ENCODE assay signal across 13 cellular contexts in genomic region chr16:87791295-87792204, GRCh38. TPM values are rescaled to one million over a fixed set of nuclear protein-coding genes. Genes with fewer than 3 reads are reported as not detected.
DNase-seq lines count a peak whose midpoint lies in the region; ATAC-seq and TF ChIP-seq lines count a peak whose summit lies in the region.
"Had no signal": no experiment of that assay in that cellular context is flagged by ENCODE, and none has a peak within 500 bp of the region (broad histone marks: within the 10 kb centered on the region; RNA-seq: fewer than 3 reads in every experiment).

No MANE protein-coding gene starts in this region.

- H3K4me3 ChIP-seq in IMR-90 (ENCODE audit: insufficient read depth, low read depth, low read length) (no peak overlapping the region), liver (ENCODE audit: low read depth in 1 of 3, low read length in 3 of 3) (no peak overlapping the region), skin epidermis (no peak overlapping the region)
- H3K4me3 ChIP-seq: right atrium auricular region, suprapubic skin had no signal

- H3K36me3 ChIP-seq in IMR-90 (ENCODE audit: control insufficient read depth, insufficient read depth, low read length) (no peaks in the 10 kb centered on the region), liver (ENCODE audit: control insufficient read depth in 4 of 4, insufficient read depth in 3 of 4, low read depth in 1 of 4, low read length in 3 of 4) (no peaks in the 10 kb centered on the region)
- H3K36me3 ChIP-seq: right atrium auricular region, suprapubic skin had no signal

- H2AFZ ChIP-seq in IMR-90 (replicated peaks; ENCODE audit: low read length, poor library complexity): peak overlapping the region; percentile 64

- TF ChIP-seq POLR2A in IMR-90 (IDR thresholded peaks at IDR 0.05; ENCODE audit: low read depth, low read length): no peak

- H3K27me3 ChIP-seq in IMR-90 (ENCODE audit: control insufficient read depth, insufficient read depth, low read length) (no peaks in the 10 kb centered on the region), liver (ENCODE audit: control insufficient read depth in 4 of 4, insufficient read depth in 4 of 4, low read length in 3 of 4) (no peaks in the 10 kb centered on the region)
- H3K27me3 ChIP-seq: right atrium auricular region, suprapubic skin had no signal

- WGBS in IMR-90 (ENCODE audit: extremely low coverage in 2 of 2, insufficient read length in 1 of 2), 2 experiments: 75% methylated on average over 11 of the region's 32 CpGs; no CpG with 5 or more reads in 1 of the 2 experiments
- WGBS in liver: 56% methylated on average over 32 of the region's 32 CpGs

- H3K56ac ChIP-seq in IMR-90 (ENCODE audit: extremely low read depth, insufficient read depth, low read length): no peak overlapping the region

- intact Hi-C loops in IMR-90 (cut with micrococcal nuclease): no loop called here

- H2BK20ac ChIP-seq in IMR-90 (ENCODE audit: low read depth, low read length): peak overlapping the region; percentile 80

- H3K14ac ChIP-seq in IMR-90 (replicated peaks; ENCODE audit: low read depth, low read length): peak overlapping the region; percentile 85

- H3K4ac ChIP-seq in IMR-90 (ENCODE audit: low read depth, low read length): peak overlapping the region; percentile 93

- H4K91ac ChIP-seq in IMR-90 (ENCODE audit: insufficient read depth, low read depth, low read length): peak overlapping the region; percentile 86

- ATAC-seq in IMR-90 (ENCODE audit: low read depth) (no peak), HG02798 (IDR thresholded peaks at IDR 0.05; ENCODE audit: poor library complexity, unreplicated experiment) (no peak), GM21723 (IDR thresholded peaks at IDR 0.05; ENCODE audit: unreplicated experiment) (no peak)

- H3K4me1 ChIP-seq in IMR-90 (ENCODE audit: control insufficient read depth, insufficient read depth, low read length) (peaks cover 25% of the 10 kb centered on the region), liver (ENCODE audit: control insufficient read depth in 4 of 4, insufficient read depth in 4 of 4, low read length in 3 of 4) (peaks cover 12 to 51% (median 32%) of the 10 kb centered on the region in 4 donors)
- H3K4me1 ChIP-seq: right atrium auricular region had no signal

- no peak overlapping the region for H2AK9ac ChIP-seq in IMR-90 (replicated peaks; ENCODE audit: low read depth, low read length, poor library complexity)

- H3K9me3 ChIP-seq in IMR-90 (ENCODE audit: control insufficient read depth, insufficient read depth, low read length) (no peaks in the 10 kb centered on the region), liver (ENCODE audit: control insufficient read depth in 4 of 4, low read length in 3 of 4) (no peaks in the 10 kb centered on the region)
- H3K9me3 ChIP-seq: right atrium auricular region, suprapubic skin had no signal

- H3K4me2 ChIP-seq in IMR-90 (ENCODE audit: low read depth, low read length): no peak overlapping the region

- peaks cover 19% of the 10 kb centered on the region for H3K9me1 ChIP-seq in IMR-90 (ENCODE audit: insufficient read depth, low read length)

- no TSS peak for BruUV-seq in IMR-90 (replicated peaks; lab: Mats Ljungman, UMichigan)

- H3K18ac ChIP-seq in IMR-90 (ENCODE audit: low read depth, low read length): peak overlapping the region; percentile 65

- dilution Hi-C loops in IMR-90 (cut with HindIII; ENCODE audit: low sequenced_read_pairs, unreplicated experiment): no loop called here

- CTCF ChIA-PET in IMR-90 (lab: Yijun Ruan, JAX): interaction anchor here (1.0 to 2.4 kb wide), 3 partner anchors 12 to 58 kb away, joined by 4 to 10 read pairs (median 9); no protein-coding TSS in a partner anchor

- TF ChIP-seq RAD21 in IMR-90 (IDR thresholded peaks at IDR 0.05; ENCODE audit: low read length) (no peak), liver (IDR thresholded peaks at IDR 0.05) (no peak)

- H2BK5ac ChIP-seq in IMR-90 (ENCODE audit: low read depth, low read length, poor library complexity, severe bottlenecking): peak overlapping the region; percentile 84

- H3K23ac ChIP-seq in IMR-90 (ENCODE audit: low read depth, low read length): peak overlapping the region; percentile 2; the same call in 1 of the 2 replicates

- peak overlapping the region; percentile 86 for H2BK120ac ChIP-seq in IMR-90 (ENCODE audit: low read depth, low read length)

- H3K27ac ChIP-seq in IMR-90 (ENCODE audit: insufficient read depth, low read length) (peak overlapping the region; percentile 39; the same call in 1 of the 2 replicates), caudate nucleus (ENCODE audit: low read depth, low read length) (no peak overlapping the region), liver (ENCODE audit: low read depth in 1 of 2, low read length in 2 of 2) (peak overlapping the region; percentile 93 to 95), skin epidermis (peak overlapping the region in 11 of 21 experiments; percentile 7 to 82 (median 56))
- H3K27ac ChIP-seq: suprapubic skin had no signal

- H4K5ac ChIP-seq in IMR-90 (ENCODE audit: low read depth, low read length): peak overlapping the region; percentile 65

- in situ Hi-C loops in IMR-90 (cut with MboI; ENCODE audit: low sequenced_read_pairs): no loop called here

- TF ChIP-seq CTCF in IMR-90 (conservative IDR thresholded peaks at IDR 0.05; ENCODE audit: low read depth, low read length) (no peak), liver (IDR thresholded peaks at IDR 0.05; ENCODE audit: low read depth, low read length, missing input control) (no peak)

- H3K9ac ChIP-seq in IMR-90 (ENCODE audit: low read depth, low read length) (no peak overlapping the region), liver (ENCODE audit: low read depth in 1 of 2, low read length in 2 of 2) (no peak overlapping the region)

- no peaks in the 10 kb centered on the region for H4K20me1 ChIP-seq in IMR-90 (ENCODE audit: insufficient read depth, low read length)

- H2AK5ac ChIP-seq in IMR-90 (ENCODE audit: low read depth, low read length): peak overlapping the region; percentile 35; the same call in 1 of the 2 replicates

- POLR2A ChIA-PET in IMR-90 (lab: Charles Lee; ENCODE audit: unreplicated experiment): interaction anchor here (0.5 kb wide), 1 partner anchor 78 kb away, joined by 3 read pairs; no protein-coding TSS in a partner anchor

- DNase-seq in IMR-90 (no peak), caudate nucleus (lab: John Stamatoyannopoulos, UW) (peak in 56 of 61 donors; percentile 11 to 86 (median 59)), mesenteric fat pad (ENCODE audit: low spot score) (no peak), NCI-H187 (lab: John Stamatoyannopoulos, UW) (no peak)
- DNase-seq: activated CD8-positive, alpha-beta memory T cell treated with anti-CD3 and anti-CD28 coated beads for 24 hours; NCI-H1048; NCI-H510A treated with DMSO at 0.1 percent for 48 hours had no signal

- no peaks in the 10 kb centered on the region for H3K79me1 ChIP-seq in IMR-90 (ENCODE audit: low read depth in 1 of 2, low read length in 2 of 2)

- H2BK15ac ChIP-seq in IMR-90 (ENCODE audit: low read depth, low read length): peak overlapping the region; percentile 70; the same call in 2 of the 3 replicates

- peak overlapping the region in 1 of 2 experiments; percentile 69; a peak in 2 of 4 replicates for H4K8ac ChIP-seq in IMR-90 (ENCODE audit: low read depth in 2 of 2, low read length in 2 of 2)

TF ChIP-seq in IMR-90, 13 proteins besides CTCF, POLR2A, EP300 and RAD21:
- TF ChIP-seq SMC3 (IDR thresholded peaks at IDR 0.05; ENCODE audit: low read depth, low read length): no peak
- TF ChIP-seq NFE2L2 (IDR thresholded peaks at IDR 0.05; ENCODE audit: low read depth, low read length): no peak
- TF ChIP-seq RFX5 (IDR thresholded peaks at IDR 0.05; ENCODE audit: low read depth, low read length): no peak
- TF ChIP-seq FOS (IDR thresholded peaks at IDR 0.05; ENCODE audit: low read depth, low read length): no peak
- TF ChIP-seq MAZ (IDR thresholded peaks at IDR 0.05; ENCODE audit: borderline replicate concordance, low read depth, low read length): no peak
- TF ChIP-seq BHLHE40 (IDR thresholded peaks at IDR 0.05; ENCODE audit: low read depth, low read length): no peak

TF ChIP-seq in liver, 16 proteins besides CTCF, POLR2A, EP300 and RAD21:
- no peak for TF ChIP-seq SP1 (IDR thresholded peaks at IDR 0.05)
- peak; percentile 29 for TF ChIP-seq REST (IDR thresholded peaks at IDR 0.05)

RNA-seq across cellular contexts. Expression of gene KLHDC4, which starts 25.8 kb away (rescaled TPM):
- total RNA-seq in IMR-90 (2012; rRNA removed): 13.6 and 16.1 TPM in 2 replicates
- 19.0 and 22.9 TPM in 2 replicates for polyA plus RNA-seq in IMR-90 (2012; rRNA removed)
- polyA plus RNA-seq in IMR-90 (2012; cell fraction: cytosol; rRNA removed): 19.5 and 22.2 TPM in 2 replicates
- polyA plus RNA-seq in IMR-90 (2012; cell fraction: nucleus; rRNA removed; ENCODE audit: low replicate concordance): 70.1 and 93.8 TPM in 2 replicates
- total RNA-seq in liver: 10 to 100 TPM; 15.8 to 27.6 TPM
- 10 to 100 TPM in 1 of 2 donors, 1 to 10 TPM in 1; 8.2 to 12.7 TPM for polyA plus RNA-seq in liver
- 39.9 TPM for total RNA-seq in mesenteric fat pad

Comparison
In these comparisons a context has a peak if more than half of its experiments do, and no peak if none do; other contexts are left out.
1. DNase-seq: peak in caudate nucleus (56 of 61); none in IMR-90 (single experiment), mesenteric fat pad (single experiment) and NCI-H187 (0 of 2).